13 cellular contexts compared by ENCODE assay signal in genomic region chr10:121527690-121528089, GRCh38.
A peak's percentile ranks its signal among the peaks of the same experiment; 100 is the strongest.
DNase-seq lines count a peak whose midpoint lies in the region; FAIRE-seq and TF ChIP-seq lines count a peak whose summit lies in the region.
"Had no signal": no experiment of that assay in that cellular context is flagged by ENCODE, and none has a peak within 500 bp of the region (broad histone marks: within the 10 kb centered on the region; RNA-seq: fewer than 3 reads in every experiment).

No MANE protein-coding gene starts in this region.

- peak; percentile 86 for TF ChIP-seq EP300 in Ishikawa (IDR thresholded peaks at IDR 0.05; ENCODE audit: borderline replicate concordance)

- H3K27me3 ChIP-seq in ectodermal cell (ENCODE audit: control insufficient read depth, insufficient read depth, low read length, poor library complexity, severe bottlenecking): no peaks in the 10 kb centered on the region
- H3K27me3 ChIP-seq: neutrophil, SJCRH30 had no signal

- TF ChIP-seq CTCF in AG04449 (IDR thresholded peaks at IDR 0.05; ENCODE audit: insufficient read depth, low read length, missing control alignments) (no peak), coronary artery (IDR thresholded peaks at IDR 0.05) (no peak)

- 39 to 43% methylated on average over 6 of the region's 6 CpGs for WGBS in ectodermal cell, 2 experiments

- peak; percentile 16; the same call in 1 of the 2 replicates for TF ChIP-seq RAD21 in Ishikawa (IDR thresholded peaks at IDR 0.05; ENCODE audit: low read depth)

- no peak for FAIRE-seq in HTR-8/SVneo (lab: Jason Lieb, UNC)

- no peaks in the 10 kb centered on the region for H3K9me3 ChIP-seq in ectodermal cell (ENCODE audit: control insufficient read depth, low read length)
- H3K9me3 ChIP-seq: neutrophil, SJCRH30 had no signal

- H3K27ac ChIP-seq in ectodermal cell (ENCODE audit: insufficient read depth, low read depth, low read length, poor library complexity, severe bottlenecking): peak overlapping the region; percentile 68
- peak overlapping the region in 1 of 2 donors; percentile 7 for H3K27ac ChIP-seq in coronary artery
- H3K27ac ChIP-seq: SJCRH30 had no signal

- POLR2A ChIA-PET in AG04449 (lab: Yijun Ruan, JAX): interaction anchor here (0.7 kb wide), 1 partner anchor 67 kb away, joined by 3 read pairs; no protein-coding TSS in a partner anchor

- H3K4me3 ChIP-seq in AG04449 (ENCODE audit: low read depth, low read length) (no peak overlapping the region), ectodermal cell (ENCODE audit: insufficient read depth, low read depth, low read length) (no peak overlapping the region), coronary artery (no peak overlapping the region)
- H3K4me3 ChIP-seq: SJCRH30 had no signal

- CTCF ChIA-PET in AG04449 (lab: Yijun Ruan, JAX): interaction anchor here (0.6 to 0.9 kb wide), 3 partner anchors 9 to 42 kb away, joined by 3 read pairs; no protein-coding TSS in a partner anchor

- DNase-seq in AG04449 (ENCODE audit: low read depth, low spot score) (peak; percentile 57), mucosa of gallbladder (ENCODE audit: low spot score) (peak; percentile 62), NCI-H1930 (lab: John Stamatoyannopoulos, UW) (no peak), coronary artery (ENCODE audit: low spot score) (no peak), middle frontal gyrus (ENCODE audit: extremely low spot score, low spot score) (no peak), HTR-8/SVneo (ENCODE audit: insufficient read length, low spot score) (no peak)
- DNase-seq: activated CD4-positive, alpha-beta T cell treated with anti-CD3 and anti-CD28 coated beads for 4 hours; activated naive CD4-positive, alpha-beta T cell; NCI-H1694 treated with DMSO at 0.1 percent for 48 hours had no signal

- H3K36me3 ChIP-seq in ectodermal cell (ENCODE audit: control insufficient read depth, insufficient read depth, low read length): peaks cover 11% of the 10 kb centered on the region
- H3K36me3 ChIP-seq: neutrophil, SJCRH30 had no signal

- H3K4me1 ChIP-seq in ectodermal cell (ENCODE audit: control insufficient read depth, insufficient read depth, low read length): peaks cover 57% of the 10 kb centered on the region

TF ChIP-seq in Ishikawa, 13 proteins besides CTCF, POLR2A, EP300 and RAD21:
- TF ChIP-seq ZBTB7A (IDR thresholded peaks at IDR 0.05; ENCODE audit: low read depth) (no peak), CEBPB (IDR thresholded peaks at IDR 0.05) (peak; percentile 41; the same call in 1 of the 2 replicates), TAF1 (IDR thresholded peaks at IDR 0.05; ENCODE audit: low read depth) (no peak), CREB1 (IDR thresholded peaks at IDR 0.05; ENCODE audit: low read depth) (peak; percentile 57), TEAD4 (IDR thresholded peaks at IDR 0.05) (peak; percentile 96), NFIC (IDR thresholded peaks at IDR 0.05) (peak; percentile 57), REST (IDR thresholded peaks at IDR 0.05; ENCODE audit: low read depth) (no peak), YY1 (IDR thresholded peaks at IDR 0.05; ENCODE audit: low read depth) (no peak), TCF12 (IDR thresholded peaks at IDR 0.05; ENCODE audit: low read depth) (peak; percentile 95), FOXM1 (IDR thresholded peaks at IDR 0.05; ENCODE audit: borderline replicate concordance, low read depth) (peak; percentile 55; the same call in 1 of the 2 replicates), EGR1 (IDR thresholded peaks at IDR 0.05) (no peak)
- TF ChIP-seq, protein P1, sequence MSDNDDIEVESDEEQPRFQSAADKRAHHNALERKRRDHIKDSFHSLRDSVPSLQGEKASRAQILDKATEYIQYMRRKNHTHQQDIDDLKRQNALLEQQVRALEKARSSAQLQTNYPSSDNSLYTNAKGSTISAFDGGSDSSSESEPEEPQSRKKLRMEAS (IDR thresholded peaks at IDR 0.05): peak; percentile 66
- TF ChIP-seq, protein P2, sequence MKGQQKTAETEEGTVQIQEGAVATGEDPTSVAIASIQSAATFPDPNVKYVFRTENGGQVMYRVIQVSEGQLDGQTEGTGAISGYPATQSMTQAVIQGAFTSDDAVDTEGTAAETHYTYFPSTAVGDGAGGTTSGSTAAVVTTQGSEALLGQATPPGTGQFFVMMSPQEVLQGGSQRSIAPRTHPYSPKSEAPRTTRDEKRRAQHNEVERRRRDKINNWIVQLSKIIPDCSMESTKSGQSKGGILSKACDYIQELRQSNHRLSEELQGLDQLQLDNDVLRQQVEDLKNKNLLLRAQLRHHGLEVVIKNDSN (IDR thresholded peaks at IDR 0.05): no peak

Comparison
In these comparisons a context has a peak if more than half of its experiments do, and no peak if none do; other contexts are left out.
1. DNase-seq: peak in AG04449 (single experiment) and mucosa of gallbladder (single experiment); none in NCI-H1930 (0 of 2), coronary artery (single experiment), middle frontal gyrus (single experiment) and HTR-8/SVneo (single experiment).